ENCODE assay signal across 8 cellular contexts in genomic region chr4:23889814-23890269, GRCh38. TPM values are rescaled to one million over a fixed set of nuclear protein-coding genes. Genes with fewer than 3 reads are reported as not detected.
A peak's percentile ranks its signal among the peaks of the same experiment; 100 is the strongest.
DNase-seq lines count a peak whose midpoint lies in the region; ATAC-seq and TF ChIP-seq lines count a peak whose summit lies in the region.

PPARGC1A (minus strand) TSS chr4:23890047; CDS start chr4:23889957, 90 bp downstream.

- ATAC-seq in GM19328 (IDR thresholded peaks at IDR 0.05; ENCODE audit: unreplicated experiment): no peak

- no peak for TF ChIP-seq CTCF in astrocyte of the cerebellum (IDR thresholded peaks at IDR 0.05; ENCODE audit: low read depth, low read length, missing control alignments)

- peak; percentile 77 for DNase-seq in DMS153 (lab: John Stamatoyannopoulos, UW)
- no peak for DNase-seq in DMS153 treated with DMSO at 0.1 percent for 48 hours (lab: John Stamatoyannopoulos, UW; ENCODE audit: unreplicated experiment)
- DNase-seq in NCI-H1417 (lab: John Stamatoyannopoulos, UW): peak; percentile 60 to 94 (median 90)
- DNase-seq in astrocyte of the cerebellum (ENCODE audit: low read depth): no peak
- peak in 41 of 51 donors; percentile 2 to 83 (median 38) for DNase-seq in hypothalamus (lab: John Stamatoyannopoulos, UW)
- peak; percentile 93 for DNase-seq in renal cortical epithelial cell (ENCODE audit: low read depth)
- no peak for DNase-seq in GDM1 (lab: John Stamatoyannopoulos, UW)

- in situ Hi-C loops in astrocyte of the cerebellum (cut with HindIII; ENCODE audit: low sequenced_read_pairs): no loop called here

- peak within 1 kb of the TSS; percentile 49 for H3K4me3 ChIP-seq in astrocyte of the cerebellum (ENCODE audit: low read depth, low read length)

RNA-seq across cellular contexts. Expression of gene PPARGC1A, which starts in this region (rescaled TPM):
- 2.3 and 62.4 TPM in 2 replicates for total RNA-seq in renal cortical epithelial cell

Comparison
In these comparisons a context has a peak if more than half of its experiments do, and no peak if none do; other contexts are left out.
1. DNase-seq: peak in DMS153 (single experiment), NCI-H1417 (3 of 3), hypothalamus (41 of 51) and renal cortical epithelial cell (single experiment); none in DMS153 treated with DMSO at 0.1 percent for 48 hours (single experiment), astrocyte of the cerebellum (single experiment) and GDM1 (single experiment).